Comparison of ENCODE assay signal across 8 cellular contexts in the genomic region with DNA sequence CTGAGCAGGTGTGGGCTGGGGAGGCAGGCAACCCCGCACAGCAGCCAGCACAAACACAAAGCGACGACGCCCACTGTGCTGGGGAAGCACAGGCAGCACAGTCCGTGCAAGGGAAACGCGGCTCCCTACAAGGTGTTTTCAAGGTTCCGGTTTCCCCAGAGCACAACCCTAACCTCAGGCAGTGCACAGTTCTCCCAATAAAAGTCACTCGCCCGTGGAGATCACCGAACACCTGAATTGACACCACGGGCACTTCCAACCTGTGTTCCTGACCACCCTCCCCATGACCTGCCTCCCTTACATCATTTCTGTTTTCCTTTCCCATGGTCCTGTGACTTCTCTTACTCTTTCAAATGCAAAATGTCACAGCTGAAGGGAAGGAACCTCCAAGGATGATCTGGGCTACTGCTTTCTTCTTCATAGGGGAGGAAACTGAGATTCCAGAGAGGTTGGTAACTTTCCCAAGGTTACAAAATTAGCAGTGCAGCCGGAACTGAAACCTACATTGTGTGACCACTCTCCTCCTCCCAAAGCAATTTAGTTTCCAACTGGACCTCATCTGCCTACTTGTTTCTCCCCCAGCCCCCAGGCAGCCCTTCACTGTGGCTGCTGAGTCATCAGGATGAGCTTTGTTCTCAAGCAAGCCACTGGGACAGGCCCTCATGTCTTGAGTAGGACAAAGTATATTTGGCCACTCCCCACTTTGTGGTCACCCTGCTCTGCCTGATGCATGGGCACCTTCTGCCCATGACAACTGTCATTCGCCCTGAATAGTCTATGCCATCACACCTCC.
DNase-seq lines count a peak whose midpoint lies in the region; ATAC-seq and TF ChIP-seq lines count a peak whose summit lies in the region.

No MANE protein-coding gene starts in this region.

- no peaks in the 10 kb centered on the region for H3K9me3 ChIP-seq in right lobe of liver

- no peaks in the 10 kb centered on the region for H3K36me3 ChIP-seq in right lobe of liver

- H3K4me3 Mint-ChIP-seq in activated T-helper 17 cell treated with anti-CD3 and anti-CD28 coated beads, Interleukin-2, amount 50 U/mL, for 72 hours, result peak overlapping the region; percentile 6

- no peak for TF ChIP-seq POLR2A in right lobe of liver (IDR thresholded peaks at IDR 0.05)

- DNase-seq in right lobe of liver (no peak), GF-D8 (lab: John Stamatoyannopoulos, UW) (no peak), DMS 273 treated with DMSO at 0.1 percent for 48 hours (lab: John Stamatoyannopoulos, UW) (no peak), DMS153 treated with DMSO at 0.1 percent for 48 hours (lab: John Stamatoyannopoulos, UW; ENCODE audit: unreplicated experiment) (no peak)

- H3K36me3 Mint-ChIP-seq in activated T-helper 17 cell treated with anti-CD3 and anti-CD28 coated beads, Interleukin-2, amount 50 U/mL, for 72 hours (ENCODE audit: low read depth), result peaks cover 66% of the 10 kb centered on the region

- H3K4me3 ChIP-seq in right lobe of liver, result no peak overlapping the region

- peaks cover 0 to 5% (median 0%) of the 10 kb centered on the region in 4 donors for H3K4me1 ChIP-seq in right lobe of liver

- H3K27me3 ChIP-seq in right lobe of liver, result no peaks in the 10 kb centered on the region

- no peaks in the 10 kb centered on the region for H3K9me3 Mint-ChIP-seq in activated T-helper 17 cell treated with anti-CD3 and anti-CD28 coated beads, Interleukin-2, amount 50 U/mL, for 72 hours

- ATAC-seq in GM18909 (IDR thresholded peaks at IDR 0.05; ENCODE audit: poor library complexity, unreplicated experiment), result peak; percentile 46
- ATAC-seq in HG03175 (IDR thresholded peaks at IDR 0.05; ENCODE audit: unreplicated experiment), result peak; percentile 35
- ATAC-seq in activated T-helper 17 cell treated with anti-CD3 and anti-CD28 coated beads, Interleukin-2, amount 50 U/mL, for 72 hours (replicated peaks), result peak; percentile 80
- peak; percentile 22 to 45 (median 40) for ATAC-seq in right lobe of liver
- ATAC-seq in GM18858 (IDR thresholded peaks at IDR 0.05; ENCODE audit: unreplicated experiment), result no peak

- intact Hi-C loops in right lobe of liver (cut with DNase I), result no loop called here

- WGBS in right lobe of liver (ENCODE audit: insufficient coverage, low coverage, low lambda C conversion rate, missing lambda C conversion rate), result 80% methylated on average over 4 of the region's 14 CpGs

- H3K27ac ChIP-seq in right lobe of liver, result no peak overlapping the region

- H3K4me1 Mint-ChIP-seq in activated T-helper 17 cell treated with anti-CD3 and anti-CD28 coated beads, Interleukin-2, amount 50 U/mL, for 72 hours, result peaks cover 30% of the 10 kb centered on the region

- H3K27ac Mint-ChIP-seq in activated T-helper 17 cell treated with anti-CD3 and anti-CD28 coated beads, Interleukin-2, amount 50 U/mL, for 72 hours, result no peak overlapping the region

- TF ChIP-seq CTCF in right lobe of liver (IDR thresholded peaks at IDR 0.05), result no peak

- H3K27me3 Mint-ChIP-seq in activated T-helper 17 cell treated with anti-CD3 and anti-CD28 coated beads, Interleukin-2, amount 50 U/mL, for 72 hours, result no peaks in the 10 kb centered on the region
